4 cellular contexts compared by ENCODE assay signal in the genomic region with DNA sequence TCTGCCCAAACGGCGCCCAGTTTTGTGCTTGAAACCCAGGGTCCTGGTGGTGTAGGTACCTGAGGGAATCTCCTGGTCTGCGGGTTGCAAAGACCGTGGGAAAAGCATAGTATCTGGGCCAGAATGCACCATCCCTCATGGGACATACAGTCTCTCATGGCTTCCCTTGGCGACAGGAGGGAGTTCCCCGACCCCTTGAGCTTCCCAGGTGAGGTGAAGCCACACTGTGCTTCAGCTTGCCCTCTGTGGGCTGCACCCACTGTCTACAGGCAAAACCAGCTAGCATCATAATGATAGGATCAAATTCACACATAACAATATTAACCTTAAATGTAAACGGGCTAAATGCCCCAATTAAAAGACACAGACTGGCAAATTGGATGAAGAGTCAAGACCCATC. TPM values are rescaled to one million over a fixed set of nuclear protein-coding genes. Genes with fewer than 3 reads are reported as not detected.
"Had no signal": no experiment of that assay in that cellular context is flagged by ENCODE, and none has a peak within 500 bp of the region (broad histone marks: within the 10 kb centered on the region; RNA-seq: fewer than 3 reads in every experiment).

No MANE protein-coding gene starts in this region.

RNA-seq across cellular contexts. Expression of a gene that starts 52.5 kb away (rescaled TPM):
- total RNA-seq: HT-29, HT1080, IMR-90 had no signal
- polyA plus RNA-seq: IgD-negative memory B cell, IMR-90 had no signal
